Comparison of ENCODE assay signal across 10 cellular contexts in genomic region chr9:3479516-3480352, GRCh38. TPM values are rescaled to one million over a fixed set of nuclear protein-coding genes. Genes with fewer than 3 reads are reported as not detected.
DNase-seq lines count a peak whose midpoint lies in the region; ATAC-seq and TF ChIP-seq lines count a peak whose summit lies in the region.
"Had no signal": no experiment of that assay in that cellular context is flagged by ENCODE, and none has a peak within 500 bp of the region (broad histone marks: within the 10 kb centered on the region; RNA-seq: fewer than 3 reads in every experiment).

No MANE protein-coding gene starts in this region.

- H3K27me3 Mint-ChIP-seq in CD4-positive, CD25-positive, alpha-beta regulatory T cell, result no peaks in the 10 kb centered on the region

- ATAC-seq in CD4-positive, CD25-positive, alpha-beta regulatory T cell (ENCODE audit: low read depth in 2 of 2), result no peak
- ATAC-seq in GM18907 (IDR thresholded peaks at IDR 0.05; ENCODE audit: unreplicated experiment), result peak; percentile 43
- peak; percentile 48 for ATAC-seq in HG03025 (IDR thresholded peaks at IDR 0.05; ENCODE audit: low FRiP score, unreplicated experiment)
- no peak for ATAC-seq in left lobe of liver

- peaks cover 45 to 66% (median 54%) of the 10 kb centered on the region in 4 donors for H3K4me1 Mint-ChIP-seq in CD4-positive, CD25-positive, alpha-beta regulatory T cell

- H3K27me3 ChIP-seq in CD4-positive, CD25-positive, alpha-beta regulatory T cell (ENCODE audit: control insufficient read depth, insufficient read depth, low read length), result no peaks in the 10 kb centered on the region
- no peaks in the 10 kb centered on the region for H3K27me3 ChIP-seq in WERI-Rb-1 (ENCODE audit: insufficient read depth, low read depth, severe bottlenecking)

- peak overlapping the region; percentile 79 to 88 (median 87) for H3K27ac Mint-ChIP-seq in CD4-positive, CD25-positive, alpha-beta regulatory T cell

- peaks cover 23% of the 10 kb centered on the region for H3K4me1 ChIP-seq in CD4-positive, CD25-positive, alpha-beta regulatory T cell (ENCODE audit: control insufficient read depth, insufficient read depth, low read length, poor library complexity, severe bottlenecking)

- peak overlapping the region; percentile 73 for H3K27ac ChIP-seq in CD4-positive, CD25-positive, alpha-beta regulatory T cell (ENCODE audit: insufficient read depth, low read length, poor library complexity, severe bottlenecking)
- H3K27ac ChIP-seq in WERI-Rb-1, result peak overlapping the region; percentile 66
- H3K27ac ChIP-seq: thoracic aorta had no signal

- no peak for TF ChIP-seq CTCF in WERI-Rb-1 (IDR thresholded peaks at IDR 0.05; ENCODE audit: low read depth, low read length)
- no peak for TF ChIP-seq CTCF in GM20000 (IDR thresholded peaks at IDR 0.05; ENCODE audit: extremely low read depth, missing control alignments)

- peak overlapping the region; percentile 32 for H3K4me3 ChIP-seq in CD4-positive, CD25-positive, alpha-beta regulatory T cell (ENCODE audit: low read depth, low read length)
- H3K4me3 ChIP-seq in WERI-Rb-1 (ENCODE audit: low read depth, low read length), result peak overlapping the region; percentile 30
- H3K4me3 ChIP-seq: thoracic aorta had no signal

- H3K9me3 Mint-ChIP-seq in CD4-positive, CD25-positive, alpha-beta regulatory T cell, result peaks cover 0 to 7% (median 0%) of the 10 kb centered on the region in 7 donors

- H3K36me3 ChIP-seq in CD4-positive, CD25-positive, alpha-beta regulatory T cell (ENCODE audit: control insufficient read depth, insufficient read depth, low read length), result peaks cover 16% of the 10 kb centered on the region
- H3K36me3 ChIP-seq in WERI-Rb-1, result no peaks in the 10 kb centered on the region; the same call in 1 of the 2 replicates
- H3K36me3 ChIP-seq: thoracic aorta had no signal

- H3K9me3 ChIP-seq in CD4-positive, CD25-positive, alpha-beta regulatory T cell (ENCODE audit: control insufficient read depth in 2 of 2, low read length in 2 of 2), result no peaks in the 10 kb centered on the region
- H3K9me3 ChIP-seq in WERI-Rb-1 (ENCODE audit: severe bottlenecking), result no peaks in the 10 kb centered on the region
- H3K9me3 ChIP-seq: thoracic aorta had no signal

- H3K36me3 Mint-ChIP-seq in CD4-positive, CD25-positive, alpha-beta regulatory T cell, result peaks cover 16% of the 10 kb centered on the region

- peak overlapping the region in 3 of 4 donors; percentile 20 to 61 (median 36) for H3K4me3 Mint-ChIP-seq in CD4-positive, CD25-positive, alpha-beta regulatory T cell

- DNase-seq in CD4-positive, CD25-positive, alpha-beta regulatory T cell, result peak in 1 of 3 donors; percentile 18
- DNase-seq in WERI-Rb-1, result peak; percentile 30
- DNase-seq in NCI-H1105 treated with DMSO at 0.1 percent for 48 hours (lab: John Stamatoyannopoulos, UW), result no peak
- DNase-seq in left lobe of liver (ENCODE audit: low spot score), result no peak
- DNase-seq in stimulated activated CD4-positive, alpha-beta T cell treated with anti-CD3 and anti-CD28 coated beads, Interleukin-4, amount 100 ng/mL, for 24 hours, result no peak
- DNase-seq in GM20000 (ENCODE audit: low spot score), result no peak
- DNase-seq: Calu3 had no signal

RNA-seq across cellular contexts. Expression of gene RFX3, which starts 46.1 kb away (rescaled TPM):
- 40.4 TPM for total RNA-seq in CD4-positive, CD25-positive, alpha-beta regulatory T cell
- polyA plus RNA-seq in CD4-positive, CD25-positive, alpha-beta regulatory T cell, result 1 to 10 TPM; 6.7 to 9.8 (median 7.3) TPM
- 2.6 TPM for total RNA-seq in left lobe of liver

Comparison
In these comparisons a context has a peak if more than half of its experiments do, and no peak if none do; other contexts are left out.
1. ATAC-seq: peak in GM18907 (single experiment) and HG03025 (single experiment); none in CD4-positive, CD25-positive, alpha-beta regulatory T cell (0 of 2) and left lobe of liver (single experiment).
2. RNA of gene RFX3, which starts 46.1 kb away (total RNA-seq): 40.4 TPM in CD4-positive, CD25-positive, alpha-beta regulatory T cell (single experiment); 2.6 TPM in left lobe of liver (single experiment); every median in the first group is over 10 times any median in the second.